ENCODE assay signal across 1 cellular context in genomic region chr12:4272014-4272975, GRCh38.
TF ChIP-seq lines count a peak whose summit lies in the region.

No MANE protein-coding gene starts in this region.

TF ChIP-seq in HEK293, 187 proteins besides CTCF, POLR2A, EP300 and RAD21 (continued from another document and continues in another):
- TF ChIP-seq ZFP69B (tag by site-specific recombination; IDR thresholded peaks at IDR 0.05) (peak; percentile 45; the same call in 1 of the 2 replicates), ZNF561 (tag by site-specific recombination; IDR thresholded peaks at IDR 0.05; ENCODE audit: borderline replicate concordance) (no peak; the same call in none of the 2 replicates), ZNF146 (tag by site-specific recombination; IDR thresholded peaks at IDR 0.05) (no peak), ZBTB10 (tag by site-specific recombination; IDR thresholded peaks at IDR 0.05) (peak; percentile 90), ZNF398 (tag by site-specific recombination; IDR thresholded peaks at IDR 0.05) (peak; percentile 88), ZNF792 (tag by site-specific recombination; IDR thresholded peaks at IDR 0.05) (no peak; the same call in 1 of the 2 replicates), ZNF26 (tag by site-specific recombination; IDR thresholded peaks at IDR 0.05) (no peak), ZNF518A (tag by site-specific recombination; conservative IDR thresholded peaks at IDR 0.05; ENCODE audit: low read depth) (no peak), ZNF596 (tag by site-specific recombination; IDR thresholded peaks at IDR 0.05) (no peak), ZBTB7A (tag by site-specific recombination; IDR thresholded peaks at IDR 0.05; ENCODE audit: low read depth) (0 out of 2 replicates have a peak, but pooled peaks have one; percentile 62), ZNF660 (tag by site-specific recombination; IDR thresholded peaks at IDR 0.05) (no peak), ZNF112 (tag by site-specific recombination; IDR thresholded peaks at IDR 0.05) (no peak), ZNF169 (tag by site-specific recombination; IDR thresholded peaks at IDR 0.05) (no peak), ZIC2 (tag by site-specific recombination; IDR thresholded peaks at IDR 0.05) (peak; percentile 96), HOXC10 (CRISPR knock-in tag; IDR thresholded peaks at IDR 0.05) (no peak), ZNF280D (tag by site-specific recombination; IDR thresholded peaks at IDR 0.05) (no peak), HOXD13 (CRISPR knock-in tag; IDR thresholded peaks at IDR 0.05; ENCODE audit: borderline replicate concordance) (no peak), ZNF404 (tag by site-specific recombination; IDR thresholded peaks at IDR 0.05) (no peak), ZNF473 (tag by site-specific recombination; IDR thresholded peaks at IDR 0.05) (no peak), ZNF214 (tag by site-specific recombination; IDR thresholded peaks at IDR 0.05; ENCODE audit: borderline replicate concordance) (no peak), TRIM28 (IDR thresholded peaks at IDR 0.05; ENCODE audit: borderline replicate concordance, low read length) (no peak), ZNF239 (tag by site-specific recombination; IDR thresholded peaks at IDR 0.05) (no peak), FEZF1 (tag by site-specific recombination; IDR thresholded peaks at IDR 0.05) (no peak), ZNF121 (tag by site-specific recombination; IDR thresholded peaks at IDR 0.05) (no peak; the same call in 1 of the 2 replicates), ZBTB1 (tag by site-specific recombination; IDR thresholded peaks at IDR 0.05) (peak; percentile 57; the same call in 1 of the 2 replicates), KLF7 (tag by site-specific recombination; IDR thresholded peaks at IDR 0.05; ENCODE audit: borderline replicate concordance) (peak; percentile 64; the same call in 1 of the 2 replicates), ZBTB44 (tag by site-specific recombination; IDR thresholded peaks at IDR 0.05) (no peak; the same call in 1 of the 2 replicates), ZNF16 (tag by site-specific recombination; IDR thresholded peaks at IDR 0.05; ENCODE audit: low read depth) (no peak), PATZ1 (tag by site-specific recombination; IDR thresholded peaks at IDR 0.05) (peak; percentile 95), ZNF155 (tag by site-specific recombination; IDR thresholded peaks at IDR 0.05) (no peak), ZNF624 (tag by site-specific recombination; IDR thresholded peaks at IDR 0.05) (no peak), ZNF449 (tag by site-specific recombination; IDR thresholded peaks at IDR 0.05) (no peak), ZFP3 (tag by site-specific recombination; IDR thresholded peaks at IDR 0.05; ENCODE audit: low read depth) (no peak), ZNF560 (tag by site-specific recombination; IDR thresholded peaks at IDR 0.05; ENCODE audit: borderline replicate concordance) (no peak), ZNF175 (tag by site-specific recombination; IDR thresholded peaks at IDR 0.05) (no peak), ZNF610 (tag by site-specific recombination; IDR thresholded peaks at IDR 0.05; ENCODE audit: borderline replicate concordance) (no peak), PBX3 (CRISPR knock-in tag; IDR thresholded peaks at IDR 0.05) (no peak), ZNF140 (tag by site-specific recombination; IDR thresholded peaks at IDR 0.05) (no peak), ZNF341 (tag by site-specific recombination; IDR thresholded peaks at IDR 0.05; ENCODE audit: low read depth) (peak; percentile 35; the same call in 1 of the 2 replicates)
